18 cellular contexts compared by ENCODE assay signal in the genomic region with DNA sequence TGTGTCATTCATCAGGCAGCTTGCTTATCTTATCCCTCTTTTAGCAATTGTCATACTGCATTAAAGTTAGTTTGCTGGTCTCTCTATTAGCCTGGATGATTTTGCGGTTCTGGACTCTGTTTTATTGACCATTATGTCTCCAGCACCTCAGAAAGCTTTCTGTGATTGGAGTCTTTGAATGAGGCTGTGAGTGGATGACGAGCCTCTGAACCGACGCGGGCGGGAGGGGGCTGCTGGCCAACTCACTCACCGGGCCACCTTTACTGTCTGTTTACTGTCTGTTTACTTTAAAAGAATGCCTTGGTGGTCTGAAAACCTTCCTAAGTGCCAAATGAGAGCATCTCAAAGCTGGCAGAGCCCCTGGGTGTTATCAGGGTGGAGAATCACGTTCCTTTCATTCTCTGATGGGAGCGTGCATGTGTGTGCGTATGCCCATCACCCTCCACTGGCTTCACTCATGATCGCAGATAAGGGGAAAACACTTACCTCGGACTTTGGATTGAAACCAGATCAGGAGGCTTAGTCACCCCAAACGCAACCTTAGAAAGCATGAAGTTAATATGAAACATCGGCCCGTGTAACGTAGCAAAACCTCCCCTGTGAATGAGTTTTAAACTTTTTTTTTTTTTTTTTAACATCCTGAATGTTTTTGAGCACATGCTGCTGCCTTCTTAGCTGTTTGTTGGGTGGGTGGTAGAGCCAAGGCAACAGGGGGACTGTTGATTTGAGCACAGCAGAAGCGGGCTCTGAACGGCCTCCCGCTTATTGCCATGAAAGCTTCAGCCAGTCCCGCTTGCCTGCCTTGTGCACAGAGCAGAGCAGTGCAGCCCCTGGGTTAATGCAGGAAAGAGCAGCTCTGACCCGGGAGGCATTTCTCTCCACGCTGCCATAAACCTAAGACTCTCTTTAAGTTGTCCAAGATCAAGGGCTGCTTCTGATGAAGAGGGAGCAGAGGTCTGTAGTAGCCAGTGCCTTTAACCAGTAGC.
DNase-seq lines count a peak whose midpoint lies in the region; ATAC-seq and TF ChIP-seq lines count a peak whose summit lies in the region.
"Had no signal": no experiment of that assay in that cellular context is flagged by ENCODE, and none has a peak within 500 bp of the region (broad histone marks: within the 10 kb centered on the region; RNA-seq: fewer than 3 reads in every experiment).

No MANE protein-coding gene starts in this region.

- no peak overlapping the region for H3K4me2 ChIP-seq in osteoblast (ENCODE audit: insufficient read depth, low read length)

- no peak overlapping the region for H3K27ac Mint-ChIP-seq in activated T-helper 17 cell treated with anti-CD3 and anti-CD28 coated beads, Interleukin-2, amount 50 U/mL, for 72 hours
- H3K27ac Mint-ChIP-seq: CD4-positive, alpha-beta T cell had no signal

- no peaks in the 10 kb centered on the region for H3K79me2 ChIP-seq in osteoblast (ENCODE audit: insufficient read depth, low read length)

- H3K27me3 ChIP-seq in left ventricle myocardium inferior (ENCODE audit: low read depth) (no peaks in the 10 kb centered on the region), left lung (no peaks in the 10 kb centered on the region), osteoblast (ENCODE audit: insufficient read depth, low read length) (no peaks in the 10 kb centered on the region), aorta (ENCODE audit: control insufficient read depth in 1 of 2, insufficient read depth in 2 of 2, low read length in 1 of 2) (no peaks in the 10 kb centered on the region)

- no peak overlapping the region for H3K4me3 Mint-ChIP-seq in activated T-helper 17 cell treated with anti-CD3 and anti-CD28 coated beads, Interleukin-2, amount 50 U/mL, for 72 hours
- H3K4me3 Mint-ChIP-seq: CD4-positive, alpha-beta T cell had no signal

- no peaks in the 10 kb centered on the region for H3K36me3 ChIP-seq in left ventricle myocardium inferior
- H3K36me3 ChIP-seq in left lung = no peaks in the 10 kb centered on the region
- no peaks in the 10 kb centered on the region for H3K36me3 ChIP-seq in osteoblast (ENCODE audit: insufficient read depth, low read length)
- no peaks in the 10 kb centered on the region for H3K36me3 ChIP-seq in aorta (ENCODE audit: control insufficient read depth in 1 of 2, insufficient read depth in 2 of 2, low read length in 1 of 2)
- H3K36me3 ChIP-seq: heart right ventricle had no signal

- H3K4me1 Mint-ChIP-seq in activated T-helper 17 cell treated with anti-CD3 and anti-CD28 coated beads, Interleukin-2, amount 50 U/mL, for 72 hours = no peaks in the 10 kb centered on the region

- intact Hi-C loops in left ventricle myocardium inferior (cut with micrococcal nuclease) (no loop called here), Right ventricle myocardium inferior (cut with DNase I) (no loop called here), left lung (cut with DNase I) (no loop called here), aorta (cut with DNase I) (no loop called here)

- peaks cover 20% of the 10 kb centered on the region for H3K4me1 ChIP-seq in left ventricle myocardium inferior
- H3K4me1 ChIP-seq in left lung = peaks cover 0 to 9% of the 10 kb centered on the region in 2 donors
- no peaks in the 10 kb centered on the region for H3K4me1 ChIP-seq in osteoblast (ENCODE audit: insufficient read depth, low read length)
- H3K4me1 ChIP-seq in aorta (ENCODE audit: control insufficient read depth in 1 of 2, insufficient read depth in 2 of 2, low read length in 2 of 2) = no peaks in the 10 kb centered on the region

- H3K9me3 ChIP-seq in left ventricle myocardium inferior (replicated peaks) (no peaks in the 10 kb centered on the region), left lung (no peaks in the 10 kb centered on the region), osteoblast (ENCODE audit: low read depth, low read length) (no peaks in the 10 kb centered on the region), aorta (ENCODE audit: control insufficient read depth, low read length) (no peaks in the 10 kb centered on the region)
- H3K9me3 ChIP-seq: heart right ventricle had no signal

- no peaks in the 10 kb centered on the region for H3K36me3 Mint-ChIP-seq in activated T-helper 17 cell treated with anti-CD3 and anti-CD28 coated beads, Interleukin-2, amount 50 U/mL, for 72 hours (ENCODE audit: low read depth)

- WGBS in aorta, 2 donors = 79 to 88% methylated on average over 22 of the region's 22 CpGs

- ATAC-seq in Right ventricle myocardium inferior = no peak
- peak; percentile 42 for ATAC-seq in left lung
- no peak for ATAC-seq in activated T-helper 17 cell treated with anti-CD3 and anti-CD28 coated beads, Interleukin-2, amount 50 U/mL, for 72 hours (replicated peaks)
- ATAC-seq in aorta (ENCODE audit: low FRiP score) = no peak

- H3K27ac ChIP-seq in left ventricle myocardium inferior (replicated peaks) (peak overlapping the region; percentile 11), left lung (no peak overlapping the region), osteoblast (ENCODE audit: low read depth, low read length) (no peak overlapping the region), aorta (ENCODE audit: low read depth in 1 of 2, low read length in 2 of 2) (no peak overlapping the region)
- H3K27ac ChIP-seq: coronary artery, heart right ventricle had no signal

- H4K20me1 ChIP-seq in osteoblast (ENCODE audit: insufficient read depth, low read length) = no peaks in the 10 kb centered on the region

- no peaks in the 10 kb centered on the region for H3K9me3 Mint-ChIP-seq in activated T-helper 17 cell treated with anti-CD3 and anti-CD28 coated beads, Interleukin-2, amount 50 U/mL, for 72 hours
- H3K9me3 Mint-ChIP-seq: CD4-positive, alpha-beta T cell had no signal

- peak overlapping the region; percentile 15 for H3K4me3 ChIP-seq in left ventricle myocardium inferior
- H3K4me3 ChIP-seq in left lung = no peak overlapping the region
- no peak overlapping the region for H3K4me3 ChIP-seq in osteoblast (ENCODE audit: insufficient read depth, low read length)
- no peak overlapping the region for H3K4me3 ChIP-seq in aorta (ENCODE audit: low read length in 2 of 2)
- H3K4me3 ChIP-seq: coronary artery had no signal

- H3K27me3 Mint-ChIP-seq in activated T-helper 17 cell treated with anti-CD3 and anti-CD28 coated beads, Interleukin-2, amount 50 U/mL, for 72 hours = no peaks in the 10 kb centered on the region
- H3K27me3 Mint-ChIP-seq: CD4-positive, alpha-beta T cell had no signal

- no peak for TF ChIP-seq CTCF in left ventricle myocardium inferior (IDR thresholded peaks at IDR 0.05; ENCODE audit: borderline replicate concordance)
- TF ChIP-seq CTCF in left lung (IDR thresholded peaks at IDR 0.05) = no peak
- no peak for TF ChIP-seq CTCF in osteoblast (IDR thresholded peaks at IDR 0.05; ENCODE audit: extremely low read depth, low read depth, low read length)

- no peak overlapping the region for H2AFZ ChIP-seq in osteoblast (ENCODE audit: low read length)

- DNase-seq in left ventricle myocardium inferior (no peak), Right ventricle myocardium inferior (ENCODE audit: missing footprints) (no peak), left lung (no peak), osteoblast (ENCODE audit: insufficient read length, low spot score, missing footprints) (peak; percentile 34), aorta (no peak), pons (ENCODE audit: low spot score) (no peak), NCI-H510A treated with DMSO at 0.1 percent for 48 hours (lab: John Stamatoyannopoulos, UW) (no peak)
- DNase-seq: activated naive CD4-positive, alpha-beta T cell treated with anti-CD3 and anti-CD28 coated beads, Interleukin-2, amount 50 U/mL, for 16 hours; activated T-cell treated with anti-CD3 and anti-CD28 coated beads for 4 hours; CD4-positive, alpha-beta T cell; H7; heart right ventricle; Karpas-422; NCI-H2171; NCI-H526 treated with DMSO at 0.1 percent for 48 hours; stimulated activated CD4-positive, alpha-beta T cell treated with anti-CD3 and anti-CD28 coated beads, Interleukin-4, amount 100 ng/mL, for 4 hours had no signal
